In the genomic region with DNA sequence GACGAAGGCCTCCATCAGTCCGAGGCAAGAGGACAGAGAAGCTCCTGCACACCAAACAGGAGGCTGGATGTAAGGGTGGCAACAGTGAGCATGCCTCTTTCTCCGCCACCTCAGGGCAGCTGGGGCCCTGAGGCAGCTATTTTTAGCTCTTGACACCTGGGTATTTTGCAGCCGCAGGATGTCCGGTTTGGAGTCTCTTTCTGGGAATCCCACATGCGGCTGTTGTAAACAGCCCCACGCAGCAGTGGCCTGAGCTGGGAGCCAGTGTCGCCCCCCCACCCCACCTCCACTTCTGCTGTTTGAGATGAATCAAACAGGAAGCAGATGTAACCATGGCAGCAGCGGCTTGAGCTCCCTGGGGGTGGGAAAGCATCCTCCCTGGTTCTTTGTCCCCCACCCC, we compare ENCODE assay signal across 8 cellular contexts. TPM values are rescaled to one million over a fixed set of nuclear protein-coding genes. Genes with fewer than 3 reads are reported as not detected.
DNase-seq lines count a peak whose midpoint lies in the region; ATAC-seq and TF ChIP-seq lines count a peak whose summit lies in the region.

No MANE protein-coding gene starts in this region.

- CTCF ChIA-PET in CD4-positive, alpha-beta memory T cell (lab: Charles Lee; ENCODE audit: partially characterized antibody): interaction anchor here (0.5 to 20.2 kb wide), 18 partner anchors 8 to 1327 kb away, joined by 3 to 568 read pairs (median 5); a partner anchor contains a TSS
- CTCF ChIA-PET in activated naive CD4-positive, alpha-beta T cell treated with anti-CD3 and anti-CD28 coated beads, Interleukin-2, amount 10 ng/mL, durations not matched to agents 7 days and 5 days (lab: Charles Lee): interaction anchor here (0.7 to 29.3 kb wide), 8 partner anchors 10 to 78 kb away, joined by 3 to 716 read pairs (median 6); a partner anchor contains a TSS
- CTCF ChIA-PET in Calu3 (lab: Charles Lee): no interaction called here

- POLR2A ChIA-PET in CD4-positive, alpha-beta memory T cell (lab: Charles Lee; ENCODE audit: partially characterized antibody): interaction anchor here (0.5 to 21.9 kb wide), 15 partner anchors 10 to 1352 kb away, joined by 3 to 516 read pairs (median 4); a partner anchor contains a TSS

- H3K27ac Mint-ChIP-seq in CD4-positive, alpha-beta memory T cell: peak overlapping the region; percentile 92 to 98 (median 94)
- peak overlapping the region; percentile 90 for H3K27ac Mint-ChIP-seq in activated naive CD4-positive, alpha-beta T cell treated with anti-CD3 and anti-CD28 coated beads, Interleukin-2, amount 10 ng/mL, durations not matched to agents 7 days and 5 days
- no peak overlapping the region for H3K27ac Mint-ChIP-seq in Calu3 (ENCODE audit: unreplicated experiment)

- H3K4me3 ChIP-seq in CD4-positive, alpha-beta memory T cell (ENCODE audit: low read length in 2 of 2): peak overlapping the region; percentile 21 to 25

- peak overlapping the region; percentile 40 to 85 (median 74) for H3K4me3 Mint-ChIP-seq in CD4-positive, alpha-beta memory T cell
- H3K4me3 Mint-ChIP-seq in activated naive CD4-positive, alpha-beta T cell treated with anti-CD3 and anti-CD28 coated beads, Interleukin-2, amount 10 ng/mL, durations not matched to agents 7 days and 5 days: peak overlapping the region; percentile 68
- no peak overlapping the region for H3K4me3 Mint-ChIP-seq in Calu3 (ENCODE audit: low read depth, unreplicated experiment)

- no peaks in the 10 kb centered on the region for H3K9me3 ChIP-seq in CD4-positive, alpha-beta memory T cell (ENCODE audit: control insufficient read depth in 1 of 2, low read length in 2 of 2)

- H3K27me3 ChIP-seq in CD4-positive, alpha-beta memory T cell (ENCODE audit: insufficient read depth, low read length): no peaks in the 10 kb centered on the region

- peak overlapping the region; percentile 73 for H3K27ac ChIP-seq in CD4-positive, alpha-beta memory T cell (ENCODE audit: low read depth, low read length)

- intact Hi-C loops in CD4-positive, alpha-beta memory T cell (cut with micrococcal nuclease): loop anchor here (1.0 to 2.0 kb wide), 3 partner anchors 16 to 29 kb away; no protein-coding TSS in a partner anchor
- intact Hi-C loops in left colon (cut with DNase I, micrococcal nuclease): no loop called here
- intact Hi-C loops in Calu3 (cut with micrococcal nuclease; ENCODE audit: unreplicated experiment): no loop called here

- H3K4me1 ChIP-seq in CD4-positive, alpha-beta memory T cell (ENCODE audit: insufficient read depth, low read length): peaks cover 98% of the 10 kb centered on the region

- H3K36me3 ChIP-seq in CD4-positive, alpha-beta memory T cell (ENCODE audit: insufficient read depth, low read length): peaks cover 4% of the 10 kb centered on the region

- peaks cover 7 to 32% of the 10 kb centered on the region in 2 donors for H3K36me3 Mint-ChIP-seq in CD4-positive, alpha-beta memory T cell
- peaks cover 69% of the 10 kb centered on the region for H3K36me3 Mint-ChIP-seq in activated naive CD4-positive, alpha-beta T cell treated with anti-CD3 and anti-CD28 coated beads, Interleukin-2, amount 10 ng/mL, durations not matched to agents 7 days and 5 days
- H3K36me3 Mint-ChIP-seq in Calu3 (ENCODE audit: insufficient read depth, unreplicated experiment): no peaks in the 10 kb centered on the region

- peaks cover 72 to 100% (median 90%) of the 10 kb centered on the region in 4 donors for H3K4me1 Mint-ChIP-seq in CD4-positive, alpha-beta memory T cell
- peaks cover 93% of the 10 kb centered on the region for H3K4me1 Mint-ChIP-seq in activated naive CD4-positive, alpha-beta T cell treated with anti-CD3 and anti-CD28 coated beads, Interleukin-2, amount 10 ng/mL, durations not matched to agents 7 days and 5 days
- peaks cover 22% of the 10 kb centered on the region for H3K4me1 Mint-ChIP-seq in Calu3 (ENCODE audit: low read depth, unreplicated experiment)

- no peak for TF ChIP-seq CTCF in Calu3 (IDR thresholded peaks at IDR 0.05; ENCODE audit: unreplicated experiment)

- DNase-seq in CD4-positive, alpha-beta memory T cell: peak; percentile 65 to 91 (median 70)
- DNase-seq in RPMI7951 (ENCODE audit: low read depth) (peak; percentile 72), left colon (peak; percentile 72 to 74), Calu3 (no peak), NCI-H1092 (lab: John Stamatoyannopoulos, UW) (no peak)
- DNase-seq in activated naive CD4-positive, alpha-beta T cell treated with anti-CD3 and anti-CD28 coated beads, Interleukin-2, amount 10 ng/mL, durations not matched to agents 7 days and 5 days: peak; percentile 95
- peak; percentile 65 to 71 for DNase-seq in stimulated activated CD8-positive, alpha-beta memory T cell treated with anti-CD3 and anti-CD28 coated beads, Interleukin-15, amount 100 ng/mL, for 4 hours (ENCODE audit: low read depth in 2 of 2)

- H3K9me3 Mint-ChIP-seq in CD4-positive, alpha-beta memory T cell: no peaks in the 10 kb centered on the region
- no peaks in the 10 kb centered on the region for H3K9me3 Mint-ChIP-seq in activated naive CD4-positive, alpha-beta T cell treated with anti-CD3 and anti-CD28 coated beads, Interleukin-2, amount 10 ng/mL, durations not matched to agents 7 days and 5 days
- H3K9me3 Mint-ChIP-seq in Calu3 (ENCODE audit: low read depth, unreplicated experiment): no peaks in the 10 kb centered on the region

- no peaks in the 10 kb centered on the region for H3K27me3 Mint-ChIP-seq in CD4-positive, alpha-beta memory T cell
- no peaks in the 10 kb centered on the region for H3K27me3 Mint-ChIP-seq in activated naive CD4-positive, alpha-beta T cell treated with anti-CD3 and anti-CD28 coated beads, Interleukin-2, amount 10 ng/mL, durations not matched to agents 7 days and 5 days
- H3K27me3 Mint-ChIP-seq in Calu3 (ENCODE audit: unreplicated experiment): no peaks in the 10 kb centered on the region

- BruUV-seq in Calu3 (replicated peaks; lab: Mats Ljungman, UMichigan): no TSS peak

- ATAC-seq in GM21723 (IDR thresholded peaks at IDR 0.05; ENCODE audit: unreplicated experiment) (peak; percentile 51), left colon (no peak)

RNA-seq across cellular contexts. Expression of a gene that starts 11.7 kb away (rescaled TPM):
- total RNA-seq in CD4-positive, alpha-beta memory T cell: 100 to 1,000 TPM; 139 to 142 TPM
- 10 to 100 TPM in 1 of 2 donors, 1 to 10 TPM in 1; 7.9 to 26.8 TPM for polyA plus RNA-seq in CD4-positive, alpha-beta memory T cell
- total RNA-seq in RPMI7951 (2014; rRNA removed; shearing (Covaris generic)): 13.9 and 16.0 TPM in 2 replicates
- 10 to 100 TPM; 21.6 to 25.6 TPM for total RNA-seq in left colon
- total RNA-seq in Calu3 (2022): 41.8 and 44.0 TPM in 2 replicates

RNA-seq across cellular contexts. Expression of a gene that starts 35.0 kb away (rescaled TPM):
- 10 to 100 TPM; 12.1 to 12.3 TPM for total RNA-seq in CD4-positive, alpha-beta memory T cell
- polyA plus RNA-seq in CD4-positive, alpha-beta memory T cell: 1 to 10 TPM; 8.7 to 9.0 TPM
- 6.3 and 7.2 TPM in 2 replicates for total RNA-seq in RPMI7951 (2014; rRNA removed; shearing (Covaris generic))
- 10 to 100 TPM; 18.1 to 18.9 TPM for total RNA-seq in left colon
- total RNA-seq in Calu3 (2022): 17.0 and 17.2 TPM in 2 replicates

RNA-seq across cellular contexts. Expression of a gene that starts 49.4 kb away (rescaled TPM):
- under 1 TPM; 0.15 to 0.39 TPM for total RNA-seq in CD4-positive, alpha-beta memory T cell
- under 1 TPM in 1 of 2 donors, not detected in 1; 0.14 TPM for polyA plus RNA-seq in CD4-positive, alpha-beta memory T cell
- total RNA-seq in RPMI7951 (2014; rRNA removed; shearing (Covaris generic)): 0.48 and 0.88 TPM in 2 replicates
- total RNA-seq in left colon (1 to 10 TPM; 8.5 to 9.7 TPM), Calu3 (2022) (8.2 and 11.0 TPM in 2 replicates)

Comparison
In these comparisons a context has a peak if more than half of its experiments do, and no peak if none do; other contexts are left out.
1. DNase-seq: peak in CD4-positive, alpha-beta memory T cell (5 of 5), RPMI7951 (single experiment), activated naive CD4-positive, alpha-beta T cell treated with anti-CD3 and anti-CD28 coated beads, Interleukin-2, amount 10 ng/mL, durations not matched to agents 7 days and 5 days (single experiment), left colon (2 of 2) and stimulated activated CD8-positive, alpha-beta memory T cell treated with anti-CD3 and anti-CD28 coated beads, Interleukin-15, amount 100 ng/mL, for 4 hours (2 of 2); none in Calu3 (single experiment) and NCI-H1092 (single experiment).